8 cellular contexts compared by ENCODE assay signal in the genomic region with DNA sequence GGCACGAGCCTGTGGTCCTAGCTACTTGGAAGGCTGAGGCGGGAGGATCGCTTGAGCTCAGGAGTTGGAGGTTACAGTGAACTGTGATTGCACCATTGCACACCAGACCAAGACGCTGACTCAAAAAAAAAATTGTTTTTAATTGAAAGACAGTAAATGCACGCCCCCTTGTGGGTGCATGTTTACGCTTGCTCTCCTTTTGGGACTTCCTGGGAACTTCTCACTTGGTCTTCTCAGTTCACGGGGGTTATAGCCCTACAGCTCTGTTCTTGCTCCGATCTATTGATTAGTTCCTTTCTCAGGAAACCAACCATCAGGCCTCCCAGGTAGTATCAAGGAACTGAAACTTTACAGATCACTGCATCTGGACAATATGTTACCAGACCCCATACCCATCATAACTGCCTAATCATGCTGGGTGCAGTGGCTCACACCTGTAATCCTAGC. TPM values are rescaled to one million over a fixed set of nuclear protein-coding genes. Genes with fewer than 3 reads are reported as not detected.
DNase-seq lines count a peak whose midpoint lies in the region; ATAC-seq, FAIRE-seq and TF ChIP-seq lines count a peak whose summit lies in the region.

No MANE protein-coding gene starts in this region.

- H3K27me3 Mint-ChIP-seq in activated T-cell treated with anti-CD3 and anti-CD28 coated beads, Interleukin-2, amount 50 U/mL, for 24 hours, result no peaks in the 10 kb centered on the region

- intact Hi-C loops in ovary (cut with DNase I), result loop anchor here in 1 of 4 donors (2.0 to 5.0 kb wide), 2 partner anchors 20 to 1213 kb away; no protein-coding TSS in a partner anchor
- intact Hi-C loops in upper lobe of right lung (cut with DNase I), result no loop called here

- ATAC-seq in GM18868 (IDR thresholded peaks at IDR 0.05; ENCODE audit: unreplicated experiment) (peak; percentile 46), upper lobe of right lung (peak; percentile 92)

- no peak overlapping the region for H3K4me3 ChIP-seq in fibroblast of the aortic adventitia (ENCODE audit: low read depth, low read length)
- H3K4me3 ChIP-seq in ovary, result no peak overlapping the region
- H3K4me3 ChIP-seq in upper lobe of right lung, result no peak overlapping the region

- H3K36me3 ChIP-seq in ovary (no peaks in the 10 kb centered on the region), upper lobe of right lung (no peaks in the 10 kb centered on the region)

- H3K27ac ChIP-seq in ovary, result no peak overlapping the region
- H3K27ac ChIP-seq in upper lobe of right lung, result no peak overlapping the region

- peaks cover 10% of the 10 kb centered on the region for H3K4me1 Mint-ChIP-seq in activated T-cell treated with anti-CD3 and anti-CD28 coated beads, Interleukin-2, amount 50 U/mL, for 24 hours (ENCODE audit: low read depth)

- no peak for TF ChIP-seq POLR2A in ovary (IDR thresholded peaks at IDR 0.05)

- peak; percentile 38 for FAIRE-seq in HTR-8/SVneo (lab: Jason Lieb, UNC)

- H3K4me1 ChIP-seq in ovary (ENCODE audit: insufficient read depth) (no peaks in the 10 kb centered on the region), upper lobe of right lung (peaks cover 8% of the 10 kb centered on the region)

- no peaks in the 10 kb centered on the region for H3K9me3 Mint-ChIP-seq in activated T-cell treated with anti-CD3 and anti-CD28 coated beads, Interleukin-2, amount 50 U/mL, for 24 hours

- H3K4me3 Mint-ChIP-seq in activated T-cell treated with anti-CD3 and anti-CD28 coated beads, Interleukin-2, amount 50 U/mL, for 24 hours, result no peak overlapping the region

- no peak for TF ChIP-seq EP300 in ovary (IDR thresholded peaks at IDR 0.05)

- H3K27me3 ChIP-seq in ovary (no peaks in the 10 kb centered on the region), upper lobe of right lung (no peaks in the 10 kb centered on the region)

- no peak overlapping the region for H3K27ac Mint-ChIP-seq in activated T-cell treated with anti-CD3 and anti-CD28 coated beads, Interleukin-2, amount 50 U/mL, for 24 hours

- H3K36me3 Mint-ChIP-seq in activated T-cell treated with anti-CD3 and anti-CD28 coated beads, Interleukin-2, amount 50 U/mL, for 24 hours (ENCODE audit: low read depth), result no peaks in the 10 kb centered on the region

- DNase-seq in Ammon's horn (ENCODE audit: low spot score) (peak; percentile 81), HTR-8/SVneo (ENCODE audit: insufficient read length, low spot score) (no peak), RPMI7951 (ENCODE audit: low read depth) (peak; percentile 79), fibroblast of the aortic adventitia (ENCODE audit: low read depth) (peak; percentile 93), ovary (peak; percentile 71 to 86 (median 80)), upper lobe of right lung (peak; percentile 77)
- peak; percentile 78 for DNase-seq in activated T-cell treated with anti-CD3 and anti-CD28 coated beads, Interleukin-2, amount 50 U/mL, for 24 hours

- H3K9me3 ChIP-seq in ovary (no peaks in the 10 kb centered on the region), upper lobe of right lung (no peaks in the 10 kb centered on the region)

- WGBS in ovary, 3 donors, result 4 to 11% (median 7%) methylated on average over 8 of the region's 8 CpGs

- TF ChIP-seq CTCF in fibroblast of the aortic adventitia (IDR thresholded peaks at IDR 0.05; ENCODE audit: insufficient read depth, low read length) (peak; percentile 70), ovary (IDR thresholded peaks at IDR 0.05) (peak; percentile 20 to 70 (median 55)), upper lobe of right lung (IDR thresholded peaks at IDR 0.05) (peak; percentile 73)

RNA-seq across cellular contexts. Expression of gene RIPOR1, which starts 14.2 kb away (rescaled TPM):
- total RNA-seq in RPMI7951 (2014; rRNA removed; shearing (Covaris generic)), result 9.0 and 11.5 TPM in 2 replicates
- total RNA-seq in fibroblast of the aortic adventitia (ENCODE audit: low replicate concordance) (29.3 and 64.7 TPM in 2 replicates), ovary (10 to 100 TPM; 22.3 to 96.3 (median 85.6) TPM), upper lobe of right lung (133 TPM)
- polyA plus RNA-seq in ovary, result 10 to 100 TPM; 31.9 to 38.7 TPM

RNA-seq across cellular contexts. Expression of gene AGRP, which starts 31.1 kb away (rescaled TPM):
- total RNA-seq in RPMI7951 (2014; rRNA removed; shearing (Covaris generic)), result not detected in 2 replicates
- total RNA-seq in fibroblast of the aortic adventitia (ENCODE audit: low replicate concordance) (not detected in 2 replicates), ovary (under 1 TPM in 2 of 7 donors, not detected in 5; 0.48 to 0.55 TPM), upper lobe of right lung (4.9 TPM)
- under 1 TPM in 1 of 2 donors, not detected in 1; 0.11 TPM for polyA plus RNA-seq in ovary

RNA-seq across cellular contexts. Expression of gene ATP6V0D1, which starts 33.4 kb away (rescaled TPM):
- total RNA-seq in RPMI7951 (2014; rRNA removed; shearing (Covaris generic)), result 121 and 141 TPM in 2 replicates
- 47.8 and 114 TPM in 2 replicates for total RNA-seq in fibroblast of the aortic adventitia (ENCODE audit: low replicate concordance)
- 100 to 1,000 TPM in 1 of 7 donors, 10 to 100 TPM in 6; 35.8 to 113 (median 63.0) TPM for total RNA-seq in ovary
- polyA plus RNA-seq in ovary, result 10 to 100 TPM; 32.5 to 66.0 TPM
- total RNA-seq in upper lobe of right lung, result 143 TPM

RNA-seq across cellular contexts. Expression of gene CTCF, which starts 47.9 kb away (rescaled TPM):
- 27.9 and 29.6 TPM in 2 replicates for total RNA-seq in RPMI7951 (2014; rRNA removed; shearing (Covaris generic))
- 22.1 and 34.3 TPM in 2 replicates for total RNA-seq in fibroblast of the aortic adventitia (ENCODE audit: low replicate concordance)
- 10 to 100 TPM; 21.0 to 47.6 (median 42.2) TPM for total RNA-seq in ovary
- 10 to 100 TPM; 26.8 to 48.4 TPM for polyA plus RNA-seq in ovary
- total RNA-seq in upper lobe of right lung, result 36.0 TPM
